Comparison of ENCODE assay signal across 1 cellular context in genomic region chr1:1638528-1638927, GRCh38. TPM values are rescaled to one million over a fixed set of nuclear protein-coding genes. Genes with fewer than 3 reads are reported as not detected.
"Had no signal": no experiment of that assay in that cellular context is flagged by ENCODE, and none has a peak within 500 bp of the region (broad histone marks: within the 10 kb centered on the region; RNA-seq: fewer than 3 reads in every experiment).

No MANE protein-coding gene starts in this region.

RNA-seq across cellular contexts. Expression of gene MMP23B, which starts 6.6 kb away (rescaled TPM):
- polyA plus RNA-seq: naive thymus-derived CD4-positive, alpha-beta T cell had no signal
